Comparison of ENCODE assay signal across 25 cellular contexts in genomic region chr15:38117781-38118180, GRCh38.
"Had no signal": no experiment of that assay in that cellular context is flagged by ENCODE, and none has a peak within 500 bp of the region (broad histone marks: within the 10 kb centered on the region; RNA-seq: fewer than 3 reads in every experiment).

No MANE protein-coding gene starts in this region.

- H3K27me3 ChIP-seq: colonic mucosa, dorsolateral prefrontal cortex, esophagus muscularis mucosa, esophagus squamous epithelium, foreskin keratinocyte, gastrocnemius medialis, gastroesophageal sphincter, heart left ventricle, heart right ventricle had no signal

- H3K4me1 ChIP-seq: colonic mucosa, esophagus muscularis mucosa, foreskin keratinocyte, gastrocnemius medialis, gastroesophageal sphincter had no signal

- H3K9me3 ChIP-seq: colonic mucosa, esophagus muscularis mucosa, esophagus squamous epithelium, gastrocnemius medialis, gastroesophageal sphincter had no signal

- H3K4me3 ChIP-seq: colonic mucosa, coronary artery, dorsolateral prefrontal cortex, esophagus muscularis mucosa, esophagus squamous epithelium, gastrocnemius medialis, gastroesophageal sphincter, heart left ventricle, heart right ventricle had no signal

- FAIRE-seq: colon, endometrium, endothelial cell of umbilical vein had no signal

- H3K27ac ChIP-seq: colonic mucosa, coronary artery, dorsolateral prefrontal cortex, epithelial cell of prostate, esophagus muscularis mucosa, esophagus squamous epithelium, foreskin keratinocyte, gastrocnemius medialis, gastroesophageal sphincter, heart left ventricle, heart right ventricle had no signal

- H3K36me3 ChIP-seq: colonic mucosa, esophagus muscularis mucosa, esophagus squamous epithelium, gastrocnemius medialis, gastroesophageal sphincter, heart left ventricle, heart right ventricle had no signal

- DNase-seq: colonic mucosa; cortex of kidney; dermis blood vessel endothelial cell; dorsolateral prefrontal cortex; effector CD4-positive, alpha-beta T cell; effector CD8-positive, alpha-beta T cell; effector memory CD4-positive, alpha-beta T cell; effector memory CD8-positive, alpha-beta T cell; endodermal cell; erythroblast; esophagus squamous epithelium; foreskin fibroblast; foreskin keratinocyte; gastrocnemius medialis; glutamatergic neuron; head of caudate nucleus; heart left ventricle; heart right ventricle had no signal
